In the genomic region with DNA sequence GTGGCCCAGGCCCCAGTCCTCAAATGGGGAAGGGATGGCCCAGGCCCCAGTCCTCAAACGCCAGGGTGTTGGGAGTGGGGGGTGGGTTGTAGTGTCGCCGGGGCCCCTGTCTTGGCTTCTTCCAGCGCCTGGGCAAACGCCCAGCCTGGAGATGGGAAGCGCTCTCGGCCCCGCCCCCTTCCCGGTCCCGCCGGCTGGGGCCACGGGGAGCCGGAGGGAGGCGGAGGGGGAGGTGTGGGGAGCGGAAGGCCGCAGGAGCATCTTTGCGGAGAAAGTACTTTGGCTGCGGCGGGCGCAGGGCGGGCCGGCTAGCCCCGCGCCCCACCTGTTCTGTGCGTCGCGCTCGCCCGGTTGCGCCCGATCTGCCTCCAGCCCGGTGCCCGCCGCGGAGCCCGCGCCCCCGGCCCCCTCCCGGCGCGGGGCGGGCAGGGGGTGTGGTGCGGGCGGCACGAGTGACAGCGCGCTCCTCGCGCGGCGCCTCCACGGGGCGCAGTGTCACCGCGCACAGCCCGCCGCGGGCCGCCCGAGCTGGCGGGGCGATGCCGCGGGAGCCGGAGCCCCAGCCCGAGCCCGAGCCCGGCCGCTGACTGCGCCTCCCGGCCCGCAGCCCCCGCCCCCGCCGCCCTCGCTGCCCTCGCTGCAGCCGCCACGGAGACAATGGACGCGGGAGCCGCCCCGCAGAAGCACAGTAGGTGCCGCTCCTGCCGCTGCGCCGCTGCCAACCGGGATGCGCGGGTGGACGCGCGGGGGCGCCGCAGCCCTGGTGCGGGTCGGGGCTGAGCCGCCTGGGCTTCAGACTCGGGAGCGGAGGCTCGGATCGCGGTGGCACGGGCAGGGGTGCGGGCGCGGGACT, we compare ENCODE assay signal across 9 cellular contexts. TPM values are rescaled to one million over a fixed set of nuclear protein-coding genes. Genes with fewer than 3 reads are reported as not detected.
DNase-seq lines count a peak whose midpoint lies in the region; ATAC-seq and TF ChIP-seq lines count a peak whose summit lies in the region.
"Had no signal": no experiment of that assay in that cellular context is flagged by ENCODE, and none has a peak within 500 bp of the region (broad histone marks: within the 10 kb centered on the region; RNA-seq: fewer than 3 reads in every experiment).

No MANE protein-coding gene starts in this region.

- no peak overlapping the region for H3K27ac ChIP-seq in VCaP

- H3K27me3 Mint-ChIP-seq in activated T-helper 2 cell treated with anti-CD3 and anti-CD28 coated beads, Interferon-gamma antibody, Interleukin-2, Interleukin-4, amounts not matched to agents 10 μg/mL and 5 μg/mL and 100 μg/mL, durations not matched to agents 14 hours and 24 hours and 36 hours (ENCODE audit: low read depth) = peaks cover 8% of the 10 kb centered on the region
- H3K27me3 Mint-ChIP-seq: activated naive CD8-positive, alpha-beta T cell had no signal

- H3K36me3 Mint-ChIP-seq in activated T-helper 2 cell treated with anti-CD3 and anti-CD28 coated beads, Interferon-gamma antibody, Interleukin-2, Interleukin-4, amounts not matched to agents 10 μg/mL and 5 μg/mL and 100 μg/mL, durations not matched to agents 14 hours and 24 hours and 36 hours (ENCODE audit: low read depth) = no peaks in the 10 kb centered on the region
- H3K36me3 Mint-ChIP-seq: activated naive CD8-positive, alpha-beta T cell had no signal

- DNase-seq in fibroblast of villous mesenchyme (ENCODE audit: low read depth) (no peak), skeletal muscle cell (ENCODE audit: low read depth) (no peak), HK-2 (ENCODE audit: unreplicated experiment) (no peak)
- DNase-seq in activated T-helper 2 cell treated with anti-CD3 and anti-CD28 coated beads, Interferon-gamma antibody, Interleukin-2, Interleukin-4, amounts not matched to agents 10 μg/mL and 5 μg/mL and 100 μg/mL, durations not matched to agents 14 hours and 24 hours and 36 hours (ENCODE audit: low spot score) = no peak

- no peak overlapping the region for H3K4me3 Mint-ChIP-seq in activated T-helper 2 cell treated with anti-CD3 and anti-CD28 coated beads, Interferon-gamma antibody, Interleukin-2, Interleukin-4, amounts not matched to agents 10 μg/mL and 5 μg/mL and 100 μg/mL, durations not matched to agents 14 hours and 24 hours and 36 hours (ENCODE audit: low read depth)

- H3K4me1 Mint-ChIP-seq in activated T-helper 2 cell treated with anti-CD3 and anti-CD28 coated beads, Interferon-gamma antibody, Interleukin-2, Interleukin-4, amounts not matched to agents 10 μg/mL and 5 μg/mL and 100 μg/mL, durations not matched to agents 14 hours and 24 hours and 36 hours (ENCODE audit: low read depth) = no peaks in the 10 kb centered on the region

- H3K4me3 ChIP-seq in fibroblast of villous mesenchyme (ENCODE audit: low read depth, low read length) (no peak overlapping the region), skeletal muscle cell (ENCODE audit: low read depth, low read length) (peak overlapping the region; percentile 29)

- ATAC-seq in HG03565 (IDR thresholded peaks at IDR 0.05; ENCODE audit: unreplicated experiment) = no peak
- ATAC-seq in GM21423 (IDR thresholded peaks at IDR 0.05; ENCODE audit: unreplicated experiment) = no peak

- intact Hi-C loops in activated T-helper 2 cell treated with anti-CD3 and anti-CD28 coated beads, Interferon-gamma antibody, Interleukin-2, Interleukin-4, amounts not matched to agents 10 μg/mL and 5 μg/mL and 100 μg/mL, durations not matched to agents 14 hours and 24 hours and 36 hours (cut with micrococcal nuclease) = no loop called here

- H3K9me3 Mint-ChIP-seq in activated T-helper 2 cell treated with anti-CD3 and anti-CD28 coated beads, Interferon-gamma antibody, Interleukin-2, Interleukin-4, amounts not matched to agents 10 μg/mL and 5 μg/mL and 100 μg/mL, durations not matched to agents 14 hours and 24 hours and 36 hours = no peaks in the 10 kb centered on the region

- TF ChIP-seq CTCF in GM12873 (IDR thresholded peaks at IDR 0.05; ENCODE audit: insufficient read depth, low read depth, low read length, missing control alignments) = peak; percentile 4
- TF ChIP-seq CTCF in VCaP (conservative IDR thresholded peaks at IDR 0.05) = peak; percentile 54
- TF ChIP-seq CTCF in fibroblast of villous mesenchyme (IDR thresholded peaks at IDR 0.05; ENCODE audit: insufficient read depth, low read depth, low read length) = peak; percentile 6

- H3K27ac Mint-ChIP-seq in activated T-helper 2 cell treated with anti-CD3 and anti-CD28 coated beads, Interferon-gamma antibody, Interleukin-2, Interleukin-4, amounts not matched to agents 10 μg/mL and 5 μg/mL and 100 μg/mL, durations not matched to agents 14 hours and 24 hours and 36 hours = no peak overlapping the region
- H3K27ac Mint-ChIP-seq: activated naive CD8-positive, alpha-beta T cell had no signal

RNA-seq across cellular contexts. Expression of a gene that starts 31.1 kb away (rescaled TPM):
- total RNA-seq in fibroblast of villous mesenchyme = 28.9 and 34.1 TPM in 2 replicates
- total RNA-seq in activated T-helper 2 cell treated with anti-CD3 and anti-CD28 coated beads, Interferon-gamma antibody, Interleukin-2, Interleukin-4, amounts not matched to agents 10 μg/mL and 5 μg/mL and 100 μg/mL, durations not matched to agents 14 hours and 24 hours and 36 hours = 17.6 and 18.2 TPM in 2 replicates

RNA-seq across cellular contexts. Expression of a gene that starts 32.6 kb away (rescaled TPM):
- total RNA-seq in fibroblast of villous mesenchyme = under 0.01 TPM in 2 replicates
- 2.6 and 2.8 TPM in 2 replicates for total RNA-seq in activated T-helper 2 cell treated with anti-CD3 and anti-CD28 coated beads, Interferon-gamma antibody, Interleukin-2, Interleukin-4, amounts not matched to agents 10 μg/mL and 5 μg/mL and 100 μg/mL, durations not matched to agents 14 hours and 24 hours and 36 hours

RNA-seq across cellular contexts. Expression of a gene that starts 51.9 kb away (rescaled TPM):
- total RNA-seq in fibroblast of villous mesenchyme = 77.6 and 94.1 TPM in 2 replicates
- 142 and 144 TPM in 2 replicates for total RNA-seq in activated T-helper 2 cell treated with anti-CD3 and anti-CD28 coated beads, Interferon-gamma antibody, Interleukin-2, Interleukin-4, amounts not matched to agents 10 μg/mL and 5 μg/mL and 100 μg/mL, durations not matched to agents 14 hours and 24 hours and 36 hours

RNA-seq across cellular contexts. Expression of a gene that starts 52.2 kb away (rescaled TPM):
- 6.1 and 9.5 TPM in 2 replicates for total RNA-seq in fibroblast of villous mesenchyme
- total RNA-seq in activated T-helper 2 cell treated with anti-CD3 and anti-CD28 coated beads, Interferon-gamma antibody, Interleukin-2, Interleukin-4, amounts not matched to agents 10 μg/mL and 5 μg/mL and 100 μg/mL, durations not matched to agents 14 hours and 24 hours and 36 hours = 7.5 and 8.0 TPM in 2 replicates

Comparison
In these comparisons a context has a peak if more than half of its experiments do, and no peak if none do; other contexts are left out.
1. CTCF ChIP-seq: peak in every context shown above with its lines; median percentile 54 in VCaP; 6 in fibroblast of villous mesenchyme; 4 in GM12873.